Comparison of ENCODE assay signal across 27 cellular contexts in the genomic region with DNA sequence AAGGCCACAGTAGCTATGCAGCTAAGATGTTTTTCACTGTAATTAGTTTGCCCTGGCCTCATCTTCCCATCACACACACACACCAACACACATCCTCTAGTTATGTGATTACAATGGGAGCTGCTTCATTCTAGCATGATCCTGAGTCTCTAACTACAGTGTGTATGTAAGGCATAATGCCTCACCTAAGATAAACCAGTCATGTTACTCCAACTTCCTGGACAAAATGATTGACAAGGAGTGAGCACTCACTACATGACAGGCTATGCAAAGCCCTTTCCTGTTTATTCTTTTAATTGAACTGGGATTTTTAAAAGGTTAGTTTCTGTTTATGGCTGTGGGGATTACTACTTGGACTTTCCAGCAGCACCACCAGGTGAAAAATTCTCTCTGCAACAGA.
"Had no signal": no experiment of that assay in that cellular context is flagged by ENCODE, and none has a peak within 500 bp of the region (broad histone marks: within the 10 kb centered on the region; RNA-seq: fewer than 3 reads in every experiment).

No MANE protein-coding gene starts in this region.

- H3K9me3 ChIP-seq: esophagus squamous epithelium, gastroesophageal sphincter, neutrophil, right atrium auricular region, sigmoid colon, testis, transverse colon had no signal

- H3K4me1 ChIP-seq: esophagus squamous epithelium, gastroesophageal sphincter, right atrium auricular region, testis had no signal

- H3K27me3 ChIP-seq: dorsolateral prefrontal cortex, esophagus squamous epithelium, gastroesophageal sphincter, neutrophil, right atrium auricular region, sigmoid colon, testis, transverse colon had no signal

- ATAC-seq: gastroesophageal sphincter; left cardiac atrium; left ventricle myocardium superior; stimulated activated naive B cell treated with anti-CD40 and anti-IgM and Interleukin-4, amounts not matched to agents 10 μg/mL and 1 μg/mL and 100 μg/mL, for 72 hours; stimulated activated naive CD8-positive, alpha-beta T cell treated with anti-CD3 and anti-CD28 coated beads, Interleukin-15, amount 100 ng/mL, for 72 hours had no signal

- DNase-seq: cortex of kidney; dorsolateral prefrontal cortex; effector CD8-positive, alpha-beta T cell; esophagus squamous epithelium; foreskin fibroblast; glutamatergic neuron; immature natural killer cell; left cardiac atrium; left ventricle myocardium superior; mesenchymal stem cell; midbrain; naive B cell; posterior cingulate gyrus; sigmoid colon; stimulated activated CD4-positive, alpha-beta T cell treated with anti-CD3 and anti-CD28 coated beads, Interleukin-2, amount 100 ng/mL, for 24 hours; stimulated activated CD4-positive, alpha-beta T cell treated with anti-CD3 and anti-CD28 coated beads, Interleukin-4, amount 100 ng/mL, for 4 hours; stimulated activated naive B cell treated with anti-CD40 and anti-IgM and Interleukin-4, amounts not matched to agents 10 μg/mL and 1 μg/mL and 100 μg/mL, for 72 hours; stimulated activated naive CD8-positive, alpha-beta T cell treated with anti-CD3 and anti-CD28 coated beads, Interleukin-15, amount 100 ng/mL, for 72 hours; testis; transverse colon had no signal

- H3K36me3 ChIP-seq: esophagus squamous epithelium, gastroesophageal sphincter, neutrophil, right atrium auricular region, sigmoid colon, transverse colon had no signal

- FAIRE-seq: endometrium, keratinocyte had no signal

- H3K27ac ChIP-seq: dorsolateral prefrontal cortex, esophagus squamous epithelium, gastroesophageal sphincter, neutrophil, right atrium auricular region, sigmoid colon, skin epidermis, testis, transverse colon had no signal

- H3K4me3 ChIP-seq: dorsolateral prefrontal cortex, esophagus squamous epithelium, gastroesophageal sphincter, lung, right atrium auricular region, sigmoid colon, skin epidermis, testis, transverse colon had no signal
